ENCODE assay signal across 10 cellular contexts in genomic region chr1:27970401-27970800, GRCh38. TPM values are rescaled to one million over a fixed set of nuclear protein-coding genes. Genes with fewer than 3 reads are reported as not detected.
DNase-seq lines count a peak whose midpoint lies in the region; ATAC-seq, FAIRE-seq and TF ChIP-seq lines count a peak whose summit lies in the region.
"Had no signal": no experiment of that assay in that cellular context is flagged by ENCODE, and none has a peak within 500 bp of the region (broad histone marks: within the 10 kb centered on the region; RNA-seq: fewer than 3 reads in every experiment).

No MANE protein-coding gene starts in this region.

- H4K20me1 ChIP-seq in OCI-LY7 (ENCODE audit: insufficient read depth, low read length): no peaks in the 10 kb centered on the region

- H2AK5ac ChIP-seq in mesendoderm (ENCODE audit: low read length): no peak overlapping the region

- H3K56ac ChIP-seq in mesendoderm (ENCODE audit: low read length): no peak overlapping the region

- peak; percentile 90 for DNase-seq in AG20443 (ENCODE audit: low spot score)
- peak; percentile 3 for DNase-seq in NCI-H69 (lab: John Stamatoyannopoulos, UW)
- DNase-seq in fibroblast of gingiva (ENCODE audit: low read depth): peak; percentile 75
- DNase-seq in pancreas: no peak
- no peak for DNase-seq in coronary artery (ENCODE audit: low spot score)
- DNase-seq in GM10266 (ENCODE audit: extremely low spot score): no peak
- no peak for DNase-seq in mesendoderm
- DNase-seq in OCI-LY7 (ENCODE audit: low spot score): no peak
- DNase-seq: Caco-2 had no signal

- H4K5ac ChIP-seq in mesendoderm (ENCODE audit: low read length): no peak overlapping the region

- H3K27me3 ChIP-seq in pancreas (no peaks in the 10 kb centered on the region), mesendoderm (ENCODE audit: insufficient read depth, low read length, poor library complexity) (no peaks in the 10 kb centered on the region)
- H3K27me3 ChIP-seq: SJSA1 had no signal

- no peaks in the 10 kb centered on the region for H3K9me2 ChIP-seq in OCI-LY7 (ENCODE audit: insufficient read depth, low read length)

- H3K79me1 ChIP-seq in mesendoderm (ENCODE audit: low read length): no peaks in the 10 kb centered on the region

- WGBS in pancreas, 2 donors: 87 to 89% methylated on average over 6 of the region's 6 CpGs
- no CpG with 5 or more reads among the region's 6 CpGs for WGBS in mesendoderm (ENCODE audit: extremely low coverage, insufficient coverage, low lambda C conversion rate)

- BruUV-seq in OCI-LY7 (replicated peaks; lab: Mats Ljungman, UMichigan): no TSS peak

- TF ChIP-seq CTCF in pancreas (IDR thresholded peaks at IDR 0.05) (no peak), coronary artery (IDR thresholded peaks at IDR 0.05) (no peak), GM10266 (IDR thresholded peaks at IDR 0.05; ENCODE audit: control insufficient read depth, insufficient read depth, low read depth, missing control alignments) (no peak), OCI-LY7 (conservative IDR thresholded peaks at IDR 0.05; ENCODE audit: low read length) (no peak)

- no peak overlapping the region for H3K23ac ChIP-seq in mesendoderm (ENCODE audit: low read length)

- peak in 3 of 4 donors; percentile 24 to 55 (median 43) for ATAC-seq in pancreas

- H3K9me3 ChIP-seq in pancreas (no peaks in the 10 kb centered on the region), OCI-LY7 (ENCODE audit: low read length) (no peaks in the 10 kb centered on the region)
- H3K9me3 ChIP-seq: Caco-2, SJSA1 had no signal

- H2BK5ac ChIP-seq in mesendoderm (ENCODE audit: low read length): no peak overlapping the region

- POLR2A ChIA-PET in OCI-LY7 (lab: Charles Lee): no interaction called here

- intact Hi-C loops in pancreas (cut with DNase I): no loop called here
- intact Hi-C loops in OCI-LY7 (cut with micrococcal nuclease; ENCODE audit: unreplicated experiment): no loop called here

- H3K27ac ChIP-seq in pancreas (no peak overlapping the region), coronary artery (peak overlapping the region in 1 of 2 donors; percentile 73), mesendoderm (ENCODE audit: low read depth, low read length) (no peak overlapping the region), OCI-LY7 (ENCODE audit: low read depth, low read length, poor library complexity, severe bottlenecking) (no peak overlapping the region)
- H3K27ac ChIP-seq: SJSA1 had no signal

- H3K9ac ChIP-seq in mesendoderm (ENCODE audit: low read length): no peak overlapping the region

- H3K4me2 ChIP-seq in mesendoderm (ENCODE audit: low read length) (no peak overlapping the region), OCI-LY7 (ENCODE audit: low read length) (no peak overlapping the region)

- H3K18ac ChIP-seq in mesendoderm (ENCODE audit: low read length): no peak overlapping the region

- H3K4me3 ChIP-seq in pancreas: no peak overlapping the region
- no peak overlapping the region for H3K4me3 ChIP-seq in coronary artery
- H3K4me3 ChIP-seq in mesendoderm (ENCODE audit: low read length): no peak overlapping the region
- H3K4me3 ChIP-seq in OCI-LY7 (ENCODE audit: low read depth, low read length, poor library complexity, severe bottlenecking): no peak overlapping the region
- H3K4me3 ChIP-seq: SJSA1 had no signal

- H3K4ac ChIP-seq in mesendoderm (ENCODE audit: low read depth, low read length): no peak overlapping the region

- CTCF ChIA-PET in OCI-LY7 (lab: Charles Lee; ENCODE audit: unreplicated experiment): no interaction called here

- H4K8ac ChIP-seq in mesendoderm (ENCODE audit: low read depth, low read length): no peak overlapping the region

- H3K36me3 ChIP-seq in pancreas: peaks cover 3 to 28% (median 9%) of the 10 kb centered on the region in 3 donors
- no peaks in the 10 kb centered on the region for H3K36me3 ChIP-seq in mesendoderm (ENCODE audit: control insufficient read depth, insufficient read depth, low read length)
- H3K36me3 ChIP-seq in OCI-LY7 (ENCODE audit: insufficient read depth, low read length): peaks cover 58% of the 10 kb centered on the region

- no peak overlapping the region for H2BK120ac ChIP-seq in mesendoderm (ENCODE audit: low read depth, low read length)

- H3K4me1 ChIP-seq in pancreas (no peaks in the 10 kb centered on the region), mesendoderm (ENCODE audit: control insufficient read depth, low read depth, low read length) (no peaks in the 10 kb centered on the region), OCI-LY7 (ENCODE audit: insufficient read depth, low read length, poor library complexity, severe bottlenecking) (no peaks in the 10 kb centered on the region)
- H3K4me1 ChIP-seq: Caco-2 had no signal

- H2AFZ ChIP-seq in OCI-LY7 (ENCODE audit: low read length): no peak overlapping the region

- H3K79me2 ChIP-seq in mesendoderm (ENCODE audit: control insufficient read depth, insufficient read depth, low read length) (no peaks in the 10 kb centered on the region), OCI-LY7 (ENCODE audit: insufficient read depth, low read depth, low read length) (no peaks in the 10 kb centered on the region)

- FAIRE-seq in pancreas (lab: Jason Lieb, UNC): no peak

- no peak overlapping the region for H2BK15ac ChIP-seq in mesendoderm (replicated peaks; ENCODE audit: low read depth)

RNA-seq across cellular contexts. Expression of gene XKR8, which starts 10.6 kb away (rescaled TPM):
- total RNA-seq in pancreas: 1 to 10 TPM; 4.5 to 8.9 (median 6.6) TPM
- polyA plus RNA-seq in pancreas: 1 to 10 TPM; 9.3 to 9.5 TPM
- polyA plus RNA-seq in mesendoderm (2013, experiment 1 of 2): 11.4 TPM
- polyA plus RNA-seq in mesendoderm (2013, experiment 2 of 2): 10.9 TPM
- 0.38 and 0.75 TPM in 2 replicates for total RNA-seq in OCI-LY7 (2014; rRNA removed; shearing (Covaris generic))
- 0.70 and 2.3 TPM in 2 replicates for total RNA-seq in OCI-LY7 (2022)

RNA-seq across cellular contexts. Expression of gene SMPDL3B, which starts 35.6 kb away (rescaled TPM):
- 10 to 100 TPM; 14.5 to 20.4 (median 18.1) TPM for total RNA-seq in pancreas
- 10 to 100 TPM in 1 of 2 donors, 1 to 10 TPM in 1; 9.9 to 12.0 TPM for polyA plus RNA-seq in pancreas
- 29.1 TPM for polyA plus RNA-seq in mesendoderm (2013, experiment 1 of 2)
- polyA plus RNA-seq in mesendoderm (2013, experiment 2 of 2): 29.1 TPM
- total RNA-seq in OCI-LY7 (2014; rRNA removed; shearing (Covaris generic)): 0.19 and 0.39 TPM in 2 replicates
- not detected in 2 replicates for total RNA-seq in OCI-LY7 (2022)

RNA-seq across cellular contexts. Expression of gene RPA2, which starts 56.0 kb away (rescaled TPM):
- total RNA-seq in pancreas: 10 to 100 TPM in 3 of 6 donors, 1 to 10 TPM in 3; 7.8 to 14.6 (median 9.8) TPM
- polyA plus RNA-seq in pancreas: 10 to 100 TPM; 11.7 to 20.9 TPM
- 42.2 TPM for polyA plus RNA-seq in mesendoderm (2013, experiment 1 of 2)
- 43.2 TPM for polyA plus RNA-seq in mesendoderm (2013, experiment 2 of 2)
- 56.8 and 74.4 TPM in 2 replicates for total RNA-seq in OCI-LY7 (2014; rRNA removed; shearing (Covaris generic))
- total RNA-seq in OCI-LY7 (2022): 44.3 and 52.7 TPM in 2 replicates

Comparison
In these comparisons a context has a peak if more than half of its experiments do, and no peak if none do; other contexts are left out.
1. DNase-seq: peak in AG20443 (single experiment), NCI-H69 (single experiment) and fibroblast of gingiva (single experiment); none in pancreas (0 of 6), coronary artery (single experiment), GM10266 (single experiment), mesendoderm (single experiment) and OCI-LY7 (single experiment).
2. RNA of gene SMPDL3B, which starts 35.6 kb away (total RNA-seq): 14.5 to 20.4 TPM in pancreas; 0.19 to 0.39 TPM in OCI-LY7; every median in the first group is over 10 times any median in the second.